9 cellular contexts compared by ENCODE assay signal in the genomic region with DNA sequence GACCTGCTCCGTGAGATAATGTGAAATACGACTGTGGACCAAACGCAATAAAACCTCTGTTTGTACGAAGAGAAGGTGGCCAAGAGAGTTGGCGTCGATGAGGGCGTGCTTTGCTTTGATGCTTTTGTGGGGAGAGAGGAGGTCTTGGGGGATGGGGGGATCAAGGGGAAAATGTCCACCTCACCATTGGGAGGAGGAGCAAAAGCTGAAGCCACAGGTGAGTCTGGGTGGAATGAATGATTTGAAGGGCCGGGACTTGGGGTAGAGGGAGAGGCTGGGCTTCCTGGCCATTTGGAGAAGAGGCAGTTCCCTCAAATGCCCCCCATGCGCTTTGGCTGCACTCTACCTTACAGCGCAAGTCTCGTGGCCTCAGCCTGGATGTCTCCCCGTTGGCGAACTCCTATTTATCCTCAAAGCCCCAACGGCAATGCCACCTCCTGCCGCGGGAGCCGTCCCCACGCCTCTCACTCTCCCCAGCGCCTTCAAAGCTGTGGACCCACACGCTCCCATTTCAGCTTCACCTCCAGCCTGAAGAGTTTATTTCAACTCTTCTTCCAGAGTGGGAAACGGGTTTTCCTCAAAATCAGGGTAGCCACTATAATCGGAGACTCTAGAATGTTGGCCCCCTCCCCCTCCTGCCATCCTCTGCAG. TPM values are rescaled to one million over a fixed set of nuclear protein-coding genes. Genes with fewer than 3 reads are reported as not detected.
DNase-seq lines count a peak whose midpoint lies in the region; ATAC-seq and TF ChIP-seq lines count a peak whose summit lies in the region.
"Had no signal": no experiment of that assay in that cellular context is flagged by ENCODE, and none has a peak within 500 bp of the region (broad histone marks: within the 10 kb centered on the region; RNA-seq: fewer than 3 reads in every experiment).

No MANE protein-coding gene starts in this region.

- H3K36me3 ChIP-seq in NT2/D1 (ENCODE audit: insufficient read depth, insufficient read length, low read length) (peaks cover 47% of the 10 kb centered on the region), duodenal mucosa (ENCODE audit: control insufficient read depth in 1 of 2, insufficient read depth in 2 of 2, low read length in 2 of 2) (peaks cover 0 to 5% of the 10 kb centered on the region in 2 donors), osteoblast (ENCODE audit: insufficient read depth, low read length) (peaks cover 29% of the 10 kb centered on the region)

- H3K4me1 ChIP-seq in NT2/D1 (ENCODE audit: insufficient read depth, insufficient read length): peaks cover 22% of the 10 kb centered on the region
- peaks cover 27 to 55% of the 10 kb centered on the region in 2 donors for H3K4me1 ChIP-seq in duodenal mucosa (ENCODE audit: control insufficient read depth in 1 of 2, insufficient read depth in 2 of 2, low read length in 2 of 2)
- peaks cover 42% of the 10 kb centered on the region for H3K4me1 ChIP-seq in osteoblast (ENCODE audit: insufficient read depth, low read length)

- H3K4me2 ChIP-seq in osteoblast (ENCODE audit: insufficient read depth, low read length): peak overlapping the region; percentile 80

- no peak for TF ChIP-seq CTCF in osteoblast (IDR thresholded peaks at IDR 0.05; ENCODE audit: extremely low read depth, low read depth, low read length)

- ATAC-seq in GM18519 (IDR thresholded peaks at IDR 0.05; ENCODE audit: low FRiP score, unreplicated experiment) (no peak), GM21367 (IDR thresholded peaks at IDR 0.05; ENCODE audit: unreplicated experiment) (no peak)

- H3K27me3 ChIP-seq in NT2/D1 (ENCODE audit: insufficient read depth, insufficient read length) (no peaks in the 10 kb centered on the region), duodenal mucosa (ENCODE audit: control insufficient read depth in 1 of 2, insufficient read depth in 2 of 2, low read length in 2 of 2) (no peaks in the 10 kb centered on the region), osteoblast (ENCODE audit: insufficient read depth, low read length) (no peaks in the 10 kb centered on the region)

- DNase-seq in ELF-1 (ENCODE audit: low read depth, low spot score) (peak; percentile 24), NT2/D1 (ENCODE audit: low read depth, low spot score) (no peak), osteoblast (ENCODE audit: insufficient read length, low spot score, missing footprints) (no peak), iPS-NIHi7 (ENCODE audit: extremely low spot score) (no peak), Kasumi-1 (lab: John Stamatoyannopoulos, UW) (no peak)

- no peak overlapping the region for H3K9ac ChIP-seq in NT2/D1 (ENCODE audit: insufficient read length, low read depth)
- H3K9ac ChIP-seq in duodenal mucosa (ENCODE audit: low read depth in 1 of 2, low read length in 2 of 2): no peak overlapping the region

- peaks cover 31% of the 10 kb centered on the region for H4K20me1 ChIP-seq in osteoblast (ENCODE audit: insufficient read depth, low read length)

- H3K4me3 ChIP-seq in NT2/D1 (ENCODE audit: insufficient read length, low read depth): peak overlapping the region; percentile 89
- H3K4me3 ChIP-seq in duodenal mucosa (ENCODE audit: low read depth in 1 of 2, low read length in 2 of 2): peak overlapping the region; percentile 10 to 81
- H3K4me3 ChIP-seq in osteoblast (ENCODE audit: insufficient read depth, low read length): peak overlapping the region; percentile 68

- H3K9me3 ChIP-seq in NT2/D1 (ENCODE audit: insufficient read depth, low read length): no peaks in the 10 kb centered on the region
- no peaks in the 10 kb centered on the region for H3K9me3 ChIP-seq in duodenal mucosa (ENCODE audit: control insufficient read depth in 1 of 2, low read length in 2 of 2)
- H3K9me3 ChIP-seq in osteoblast (ENCODE audit: low read depth, low read length): no peaks in the 10 kb centered on the region

- H3K27ac ChIP-seq in duodenal mucosa (ENCODE audit: low read depth, low read length) (no peak overlapping the region), osteoblast (ENCODE audit: low read depth, low read length) (no peak overlapping the region)

- peaks cover 4% of the 10 kb centered on the region for H3K79me2 ChIP-seq in osteoblast (ENCODE audit: insufficient read depth, low read length)

- H2AFZ ChIP-seq in osteoblast (ENCODE audit: low read length): no peak overlapping the region

RNA-seq across cellular contexts. Expression of gene ABCA7, which starts 0.8 kb away (rescaled TPM):
- total RNA-seq in osteoblast: 33.3 and 43.0 TPM in 2 replicates

RNA-seq across cellular contexts. Expression of gene CNN2, which starts 12.7 kb away (rescaled TPM):
- total RNA-seq in osteoblast: 537 and 594 TPM in 2 replicates

RNA-seq across cellular contexts. Expression of gene RNU6-2, which starts 17.8 kb away (rescaled TPM):
- total RNA-seq in osteoblast: not detected in 2 replicates
- total RNA-seq: M059J had no signal

RNA-seq across cellular contexts. Expression of gene TMEM259, which starts 18.2 kb away (rescaled TPM):
- total RNA-seq in osteoblast: 74.0 and 84.0 TPM in 2 replicates

RNA-seq across cellular contexts. Expression of gene ARHGAP45, which starts 27.8 kb away (rescaled TPM):
- 0.59 and 0.72 TPM in 2 replicates for total RNA-seq in osteoblast
